ENCODE assay signal across 8 cellular contexts in the genomic region with DNA sequence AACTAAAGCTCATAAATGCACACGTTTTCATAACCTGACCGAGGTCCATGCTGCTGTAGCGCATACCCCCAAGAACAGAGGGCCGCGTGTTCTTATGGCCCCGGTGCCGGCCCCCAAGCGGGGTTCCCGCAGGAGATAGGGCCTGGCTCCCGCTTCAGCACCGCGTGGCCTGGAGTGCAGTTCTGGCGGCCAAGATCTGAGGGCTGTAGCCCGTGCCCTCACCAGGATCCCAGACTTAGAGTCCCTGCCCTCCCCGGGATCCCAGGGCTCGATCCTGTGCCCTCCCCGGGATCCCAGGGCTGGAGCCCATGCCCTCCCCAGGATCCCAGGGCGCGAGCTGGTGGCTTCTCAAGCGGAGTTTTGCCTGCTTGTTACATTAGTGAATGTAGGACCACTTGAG. TPM values are rescaled to one million over a fixed set of nuclear protein-coding genes. Genes with fewer than 3 reads are reported as not detected.
DNase-seq lines count a peak whose midpoint lies in the region; ATAC-seq lines count a peak whose summit lies in the region.

No MANE protein-coding gene starts in this region.

- peaks cover 33% of the 10 kb centered on the region for H3K4me1 Mint-ChIP-seq in activated T-helper 2 cell treated with anti-CD3 and anti-CD28 coated beads, Interferon-gamma antibody, Interleukin-2, Interleukin-4, amounts not matched to agents 10 μg/mL and 5 μg/mL and 100 μg/mL, durations not matched to agents 14 hours and 24 hours and 36 hours (ENCODE audit: low read depth)

- peaks cover 12% of the 10 kb centered on the region for H3K27me3 Mint-ChIP-seq in activated T-helper 2 cell treated with anti-CD3 and anti-CD28 coated beads, Interferon-gamma antibody, Interleukin-2, Interleukin-4, amounts not matched to agents 10 μg/mL and 5 μg/mL and 100 μg/mL, durations not matched to agents 14 hours and 24 hours and 36 hours (ENCODE audit: low read depth)

- H3K9me3 Mint-ChIP-seq in activated T-helper 2 cell treated with anti-CD3 and anti-CD28 coated beads, Interferon-gamma antibody, Interleukin-2, Interleukin-4, amounts not matched to agents 10 μg/mL and 5 μg/mL and 100 μg/mL, durations not matched to agents 14 hours and 24 hours and 36 hours, result no peaks in the 10 kb centered on the region

- peak overlapping the region; percentile 93 for H3K27ac Mint-ChIP-seq in activated T-helper 2 cell treated with anti-CD3 and anti-CD28 coated beads, Interferon-gamma antibody, Interleukin-2, Interleukin-4, amounts not matched to agents 10 μg/mL and 5 μg/mL and 100 μg/mL, durations not matched to agents 14 hours and 24 hours and 36 hours

- H3K9me3 ChIP-seq in subcutaneous abdominal adipose tissue (ENCODE audit: control insufficient read depth in 5 of 5, low read length in 5 of 5), result no peaks in the 10 kb centered on the region

- peaks cover 31% of the 10 kb centered on the region for H3K36me3 Mint-ChIP-seq in activated T-helper 2 cell treated with anti-CD3 and anti-CD28 coated beads, Interferon-gamma antibody, Interleukin-2, Interleukin-4, amounts not matched to agents 10 μg/mL and 5 μg/mL and 100 μg/mL, durations not matched to agents 14 hours and 24 hours and 36 hours (ENCODE audit: low read depth)

- peaks cover 5 to 31% (median 28%) of the 10 kb centered on the region in 5 donors for H3K4me1 ChIP-seq in subcutaneous abdominal adipose tissue (ENCODE audit: control insufficient read depth in 5 of 5, insufficient read depth in 5 of 5, low read length in 5 of 5)

- peaks cover 0 to 10% (median 3%) of the 10 kb centered on the region in 5 donors for H3K36me3 ChIP-seq in subcutaneous abdominal adipose tissue (ENCODE audit: control insufficient read depth in 5 of 5, insufficient read depth in 5 of 5, low read length in 5 of 5)

- H3K4me3 Mint-ChIP-seq in activated T-helper 2 cell treated with anti-CD3 and anti-CD28 coated beads, Interferon-gamma antibody, Interleukin-2, Interleukin-4, amounts not matched to agents 10 μg/mL and 5 μg/mL and 100 μg/mL, durations not matched to agents 14 hours and 24 hours and 36 hours (ENCODE audit: low read depth), result peak overlapping the region; percentile 89

- peak overlapping the region; percentile 85 for H3K27ac ChIP-seq in subcutaneous abdominal adipose tissue (ENCODE audit: low read depth, low read length)

- intact Hi-C loops in activated T-helper 2 cell treated with anti-CD3 and anti-CD28 coated beads, Interferon-gamma antibody, Interleukin-2, Interleukin-4, amounts not matched to agents 10 μg/mL and 5 μg/mL and 100 μg/mL, durations not matched to agents 14 hours and 24 hours and 36 hours (cut with micrococcal nuclease), result loop anchor here (1.0 to 2.0 kb wide), 7 partner anchors 26 to 395 kb away; partner anchors contain the start of genes BLOC1S4, KIAA0232, TADA2B and TBC1D14

- peak; percentile 67 for DNase-seq in activated CD8-positive, alpha-beta memory T cell treated with anti-CD3 and anti-CD28 coated beads for 24 hours
- DNase-seq in activated CD8-positive, alpha-beta memory T cell treated with anti-CD3 and anti-CD28 coated beads, Interleukin-2, amount 50 U/mL, for 48 hours, result no peak
- DNase-seq in activated T-helper 2 cell treated with anti-CD3 and anti-CD28 coated beads, Interferon-gamma antibody, Interleukin-2, Interleukin-4, amounts not matched to agents 10 μg/mL and 5 μg/mL and 100 μg/mL, durations not matched to agents 14 hours and 24 hours and 36 hours (ENCODE audit: low spot score), result no peak
- DNase-seq in iPS-NIHi7 (ENCODE audit: extremely low spot score) (peak; percentile 41), inferior parietal cortex (ENCODE audit: extremely low spot score) (no peak)

- peak overlapping the region; percentile 74 to 87 (median 83) for H3K9ac ChIP-seq in subcutaneous abdominal adipose tissue (ENCODE audit: low read length in 5 of 5)

- ATAC-seq in HG03135 (IDR thresholded peaks at IDR 0.05; ENCODE audit: unreplicated experiment) (no peak), HG03175 (IDR thresholded peaks at IDR 0.05; ENCODE audit: unreplicated experiment) (no peak)

- peak overlapping the region; percentile 66 to 99 (median 77) for H3K4me3 ChIP-seq in subcutaneous abdominal adipose tissue (ENCODE audit: low read depth in 1 of 5, low read length in 5 of 5)

- H3K27me3 ChIP-seq in subcutaneous abdominal adipose tissue (ENCODE audit: control insufficient read depth in 5 of 5, insufficient read depth in 4 of 5, low read length in 5 of 5), result peaks cover 0 to 2% (median 0%) of the 10 kb centered on the region in 5 donors

RNA-seq across cellular contexts. Expression of gene GRPEL1, which starts 1.0 kb away (rescaled TPM):
- 84.4 and 84.6 TPM in 2 replicates for total RNA-seq in activated T-helper 2 cell treated with anti-CD3 and anti-CD28 coated beads, Interferon-gamma antibody, Interleukin-2, Interleukin-4, amounts not matched to agents 10 μg/mL and 5 μg/mL and 100 μg/mL, durations not matched to agents 14 hours and 24 hours and 36 hours

RNA-seq across cellular contexts. Expression of gene TADA2B, which starts 25.7 kb away (rescaled TPM):
- total RNA-seq in activated T-helper 2 cell treated with anti-CD3 and anti-CD28 coated beads, Interferon-gamma antibody, Interleukin-2, Interleukin-4, amounts not matched to agents 10 μg/mL and 5 μg/mL and 100 μg/mL, durations not matched to agents 14 hours and 24 hours and 36 hours, result 12.9 and 13.3 TPM in 2 replicates

Comparison
In these comparisons a context has a peak if more than half of its experiments do, and no peak if none do; other contexts are left out.
1. DNase-seq: peak in activated CD8-positive, alpha-beta memory T cell treated with anti-CD3 and anti-CD28 coated beads for 24 hours (single experiment) and iPS-NIHi7 (single experiment); none in activated CD8-positive, alpha-beta memory T cell treated with anti-CD3 and anti-CD28 coated beads, Interleukin-2, amount 50 U/mL, for 48 hours (single experiment), activated T-helper 2 cell treated with anti-CD3 and anti-CD28 coated beads, Interferon-gamma antibody, Interleukin-2, Interleukin-4, amounts not matched to agents 10 μg/mL and 5 μg/mL and 100 μg/mL, durations not matched to agents 14 hours and 24 hours and 36 hours (single experiment) and inferior parietal cortex (single experiment).